ENCODE assay signal across 11 cellular contexts in genomic region chr11:93131709-93132108, GRCh38.
DNase-seq lines count a peak whose midpoint lies in the region; ATAC-seq, FAIRE-seq and TF ChIP-seq lines count a peak whose summit lies in the region.
"Had no signal": no experiment of that assay in that cellular context is flagged by ENCODE, and none has a peak within 500 bp of the region (broad histone marks: within the 10 kb centered on the region; RNA-seq: fewer than 3 reads in every experiment).

No MANE protein-coding gene starts in this region.

- no peak for FAIRE-seq in GM19239 (lab: Jason Lieb, UNC)

- no peaks in the 10 kb centered on the region for H3K4me1 ChIP-seq in foreskin keratinocyte
- no peaks in the 10 kb centered on the region for H3K4me1 ChIP-seq in spleen

- ATAC-seq in foreskin keratinocyte (no peak), HG03097 (IDR thresholded peaks at IDR 0.05; ENCODE audit: low FRiP score, unreplicated experiment) (no peak)

- peak; percentile 18 for TF ChIP-seq CTCF in foreskin keratinocyte (conservative IDR thresholded peaks at IDR 0.05)
- no peak for TF ChIP-seq CTCF in spleen (IDR thresholded peaks at IDR 0.05 in 8 of 11, conservative IDR thresholded peaks at IDR 0.05 in 3 of 11)

- H3K9me3 ChIP-seq in spleen: no peaks in the 10 kb centered on the region

- H3K36me3 ChIP-seq in spleen: peaks cover 0 to 7% (median 0%) of the 10 kb centered on the region in 6 donors

- no peak overlapping the region for H3K27ac Mint-ChIP-seq in activated CD4-positive, alpha-beta T cell treated with anti-CD3 and anti-CD28 coated beads, Interleukin-2, amount 10 ng/mL, durations not matched to agents 24 days and 14 days
- H3K27ac Mint-ChIP-seq: mesothelial cell of epicardium; T-helper 2 cell treated with Interferon-gamma antibody and Interleukin-4, amounts not matched to agents 5 μg/mL and 100 μg/mL, for 36 hours had no signal

- intact Hi-C loops in spleen (cut with DNase I; ENCODE audit: low total_unique reads): no loop called here
- intact Hi-C loops in activated CD4-positive, alpha-beta T cell treated with anti-CD3 and anti-CD28 coated beads, Interleukin-2, amount 10 ng/mL, durations not matched to agents 24 days and 14 days (cut with micrococcal nuclease): no loop called here

- no peak overlapping the region for H3K4me3 Mint-ChIP-seq in activated CD4-positive, alpha-beta T cell treated with anti-CD3 and anti-CD28 coated beads, Interleukin-2, amount 10 ng/mL, durations not matched to agents 24 days and 14 days
- H3K4me3 Mint-ChIP-seq: mesothelial cell of epicardium; T-helper 2 cell treated with Interferon-gamma antibody and Interleukin-4, amounts not matched to agents 5 μg/mL and 100 μg/mL, for 36 hours had no signal

- in situ Hi-C loops in KBM-7 (cut with MboI; ENCODE audit: low pct_unique_long_range_greater_than_20kb, low sequenced_read_pairs): no loop called here

- no peak for TF ChIP-seq POLR2A in spleen (IDR thresholded peaks at IDR 0.05)

- peaks cover 2% of the 10 kb centered on the region for H3K36me3 Mint-ChIP-seq in activated CD4-positive, alpha-beta T cell treated with anti-CD3 and anti-CD28 coated beads, Interleukin-2, amount 10 ng/mL, durations not matched to agents 24 days and 14 days (ENCODE audit: low read depth)

- peaks cover 3% of the 10 kb centered on the region for H3K27me3 Mint-ChIP-seq in activated CD4-positive, alpha-beta T cell treated with anti-CD3 and anti-CD28 coated beads, Interleukin-2, amount 10 ng/mL, durations not matched to agents 24 days and 14 days

- no peak overlapping the region for H3K4me3 ChIP-seq in spleen

- peaks cover 4% of the 10 kb centered on the region for H3K9me3 Mint-ChIP-seq in activated CD4-positive, alpha-beta T cell treated with anti-CD3 and anti-CD28 coated beads, Interleukin-2, amount 10 ng/mL, durations not matched to agents 24 days and 14 days
- H3K9me3 Mint-ChIP-seq: T-helper 2 cell treated with Interferon-gamma antibody and Interleukin-4, amounts not matched to agents 5 μg/mL and 100 μg/mL, for 36 hours had no signal

- DNase-seq in DMS53 (lab: John Stamatoyannopoulos, UW): peak; percentile 77
- DNase-seq in KBM-7: peak; percentile 19
- DNase-seq in NCI-H774 (lab: John Stamatoyannopoulos, UW): peak; percentile 61
- DNase-seq in foreskin keratinocyte: no peak
- DNase-seq in spleen: no peak
- no peak for DNase-seq in activated CD4-positive, alpha-beta T cell treated with anti-CD3 and anti-CD28 coated beads, Interleukin-2, amount 10 ng/mL, durations not matched to agents 24 days and 14 days
- DNase-seq in GM19239 (ENCODE audit: insufficient read length, low spot score): no peak
- DNase-seq: glutamatergic neuron had no signal

- H3K27ac ChIP-seq in foreskin keratinocyte (no peak overlapping the region), spleen (no peak overlapping the region)

- H3K27me3 ChIP-seq in foreskin keratinocyte (peaks cover 17% of the 10 kb centered on the region), spleen (replicated peaks in 1 of 7) (peaks cover 0 to 10% (median 0%) of the 10 kb centered on the region in 7 donors)

- no peaks in the 10 kb centered on the region for H3K4me1 Mint-ChIP-seq in activated CD4-positive, alpha-beta T cell treated with anti-CD3 and anti-CD28 coated beads, Interleukin-2, amount 10 ng/mL, durations not matched to agents 24 days and 14 days

- WGBS in spleen, 5 donors: 39 to 57% (median 44%) methylated on average over 2 of the region's 2 CpGs

Comparison
In these comparisons a context has a peak if more than half of its experiments do, and no peak if none do; other contexts are left out.
1. DNase-seq: peak in DMS53 (single experiment), KBM-7 (single experiment) and NCI-H774 (single experiment); none in foreskin keratinocyte (0 of 2), spleen (single experiment), activated CD4-positive, alpha-beta T cell treated with anti-CD3 and anti-CD28 coated beads, Interleukin-2, amount 10 ng/mL, durations not matched to agents 24 days and 14 days (single experiment) and GM19239 (single experiment).